In genomic region chr1:37890378-37891014, GRCh38 we compare ENCODE assay signal across 8 cellular contexts. TPM values are rescaled to one million over a fixed set of nuclear protein-coding genes. Genes with fewer than 3 reads are reported as not detected.
DNase-seq lines count a peak whose midpoint lies in the region; ATAC-seq and TF ChIP-seq lines count a peak whose summit lies in the region.

No MANE protein-coding gene starts in this region.

- H3K79me1 ChIP-seq in mesendoderm (ENCODE audit: low read length), result no peaks in the 10 kb centered on the region

- DNase-seq in COLO668 (lab: John Stamatoyannopoulos, UW; ENCODE audit: unreplicated experiment) (peak; percentile 24), HL-60 (ENCODE audit: low read depth in 1 of 2, low spot score in 1 of 2) (peak in 1 of 2 experiments; percentile 28), NCI-H82 treated with DMSO at 0.1 percent for 48 hours (lab: John Stamatoyannopoulos, UW; ENCODE audit: unreplicated experiment) (peak; percentile 40), colonic mucosa (peak; percentile 20), mesendoderm (peak; percentile 44)
- no peak for DNase-seq in activated naive CD4-positive, alpha-beta T cell treated with Interleukin-2 at 50 U/mL for 16 hours
- DNase-seq in activated CD4-positive, CD25-positive, alpha-beta regulatory T cell treated with anti-CD3 and anti-CD28 coated beads, Interleukin-2, amount 50 U/mL, for 72 hours, result no peak

- H2BK15ac ChIP-seq in mesendoderm (replicated peaks; ENCODE audit: low read depth), result no peak overlapping the region

- H2BK5ac ChIP-seq in mesendoderm (ENCODE audit: low read length), result no peak overlapping the region

- H3K36me3 ChIP-seq in colonic mucosa (peaks cover 14% of the 10 kb centered on the region), mesendoderm (ENCODE audit: control insufficient read depth, insufficient read depth, low read length) (peaks cover 5% of the 10 kb centered on the region)

- no peak overlapping the region for H4K8ac ChIP-seq in mesendoderm (ENCODE audit: low read depth, low read length)

- WGBS in mesendoderm (ENCODE audit: extremely low coverage, insufficient coverage, low lambda C conversion rate), result no CpG with 5 or more reads among the region's 4 CpGs

- H3K4ac ChIP-seq in mesendoderm (ENCODE audit: low read depth, low read length), result no peak overlapping the region

- no peak for ATAC-seq in HG03095 (IDR thresholded peaks at IDR 0.05; ENCODE audit: unreplicated experiment)

- H3K4me3 ChIP-seq in HL-60 (replicated peaks; ENCODE audit: insufficient read depth, low read length) (no peak overlapping the region), colonic mucosa (no peak overlapping the region), mesendoderm (ENCODE audit: low read length) (no peak overlapping the region)

- H2AK5ac ChIP-seq in mesendoderm (ENCODE audit: low read length), result no peak overlapping the region

- no peak overlapping the region for H2BK120ac ChIP-seq in mesendoderm (ENCODE audit: low read depth, low read length)

- H3K27me3 ChIP-seq in HL-60 (ENCODE audit: insufficient read depth, poor library complexity, severe bottlenecking) (no peaks in the 10 kb centered on the region), colonic mucosa (no peaks in the 10 kb centered on the region), mesendoderm (ENCODE audit: insufficient read depth, low read length, poor library complexity) (no peaks in the 10 kb centered on the region)

- TF ChIP-seq CTCF in HL-60 (IDR thresholded peaks at IDR 0.05; ENCODE audit: insufficient read depth, low read length) (peak; percentile 40), colonic mucosa (IDR thresholded peaks at IDR 0.05) (peak; percentile 57)

- H3K18ac ChIP-seq in mesendoderm (ENCODE audit: low read length), result no peak overlapping the region

- no peak overlapping the region for H3K23ac ChIP-seq in mesendoderm (ENCODE audit: low read length)

- intact Hi-C loops in colonic mucosa (cut with DNase I), result loop anchor here (5.0 kb wide), 1 partner anchor 87 kb away; no protein-coding TSS in a partner anchor

- H3K4me1 ChIP-seq in colonic mucosa, result no peaks in the 10 kb centered on the region
- H3K4me1 ChIP-seq in mesendoderm (ENCODE audit: control insufficient read depth, low read depth, low read length), result no peaks in the 10 kb centered on the region

- no peak overlapping the region for H3K27ac ChIP-seq in HL-60 (replicated peaks)
- no peak overlapping the region for H3K27ac ChIP-seq in colonic mucosa
- no peak overlapping the region for H3K27ac ChIP-seq in mesendoderm (ENCODE audit: low read depth, low read length)

- no peaks in the 10 kb centered on the region for H3K9me3 ChIP-seq in colonic mucosa

- H3K79me2 ChIP-seq in mesendoderm (ENCODE audit: control insufficient read depth, insufficient read depth, low read length), result no peaks in the 10 kb centered on the region

- H3K4me2 ChIP-seq in mesendoderm (ENCODE audit: low read length), result no peak overlapping the region

- no peak overlapping the region for H3K56ac ChIP-seq in mesendoderm (ENCODE audit: low read length)

- H3K9ac ChIP-seq in colonic mucosa (ENCODE audit: low read depth in 2 of 2, low read length in 2 of 2) (no peak overlapping the region), mesendoderm (ENCODE audit: low read length) (no peak overlapping the region)

- H4K5ac ChIP-seq in mesendoderm (ENCODE audit: low read length), result no peak overlapping the region

RNA-seq across cellular contexts. Expression of gene MTF1, which starts 31.1 kb away (rescaled TPM):
- 10 to 100 TPM; 22.1 to 33.9 TPM for total RNA-seq in colonic mucosa
- 4.1 TPM for polyA plus RNA-seq in mesendoderm (2013, experiment 1 of 2)
- polyA plus RNA-seq in mesendoderm (2013, experiment 2 of 2), result 3.7 TPM

RNA-seq across cellular contexts. Expression of gene INPP5B, which starts 56.4 kb away (rescaled TPM):
- 10 to 100 TPM; 14.3 to 24.6 TPM for total RNA-seq in colonic mucosa
- polyA plus RNA-seq in mesendoderm (2013, experiment 1 of 2), result 9.8 TPM
- 9.4 TPM for polyA plus RNA-seq in mesendoderm (2013, experiment 2 of 2)

Comparison
In these comparisons a context has a peak if more than half of its experiments do, and no peak if none do; other contexts are left out.
1. DNase-seq: peak in COLO668 (single experiment), NCI-H82 treated with DMSO at 0.1 percent for 48 hours (single experiment), colonic mucosa (single experiment) and mesendoderm (single experiment); none in activated naive CD4-positive, alpha-beta T cell treated with Interleukin-2 at 50 U/mL for 16 hours (single experiment) and activated CD4-positive, CD25-positive, alpha-beta regulatory T cell treated with anti-CD3 and anti-CD28 coated beads, Interleukin-2, amount 50 U/mL, for 72 hours (single experiment).